Comparison of ENCODE assay signal across 27 cellular contexts in genomic region chr4:66193487-66193886, GRCh38.
"Had no signal": no experiment of that assay in that cellular context is flagged by ENCODE, and none has a peak within 500 bp of the region (broad histone marks: within the 10 kb centered on the region; RNA-seq: fewer than 3 reads in every experiment).

No MANE protein-coding gene starts in this region.

- ATAC-seq: naive thymus-derived CD8-positive, alpha-beta T cell; natural killer cell treated with Interleukin-12 subunit alpha and Interleukin-12 subunit beta and Interleukin-15 and Interleukin-18, amount 100 ng/mL, for 72 hours; psoas muscle; right cardiac atrium; right lobe of liver; stimulated activated effector memory CD8-positive, alpha-beta T cell treated with anti-CD3 and anti-CD28 coated beads, Interleukin-12 subunit alpha, Interleukin-12 subunit beta, amount 100 ng/mL, for 72 hours; stimulated activated naive B cell treated with anti-CD40 and anti-IgM and Interleukin-4, amounts not matched to agents 10 μg/mL and 1 μg/mL and 100 μg/mL, for 72 hours had no signal

- DNase-seq: naive thymus-derived CD8-positive, alpha-beta T cell; nephron progenitor cell; occipital lobe; ovary; posterior cingulate gyrus; psoas muscle; right cardiac atrium; right lobe of liver; sigmoid colon; small intestine; stimulated activated CD4-positive, alpha-beta T cell treated with anti-CD3 and anti-CD28 coated beads, Interleukin-15, amount 100 ng/mL, for 24 hours; stimulated activated CD4-positive, alpha-beta T cell treated with anti-CD3 and anti-CD28 coated beads, Interleukin-2, amount 100 ng/mL, for 24 hours; stimulated activated CD4-positive, alpha-beta T cell treated with anti-CD3 and anti-CD28 coated beads, Interleukin-2, amount 100 ng/mL, for 48 hours; stimulated activated CD4-positive, alpha-beta T cell treated with anti-CD3 and anti-CD28 coated beads, Interleukin-4, amount 100 ng/mL, for 24 hours; stimulated activated naive B cell treated with anti-CD40 and anti-IgM and Interleukin-4, amounts not matched to agents 10 μg/mL and 1 μg/mL and 100 μg/mL, for 72 hours; stimulated activated naive CD4-positive, alpha-beta T cell treated with Interleukin-2 at 50 U/mL for 16 hours; stomach; thyroid gland; trophoblast cell; upper lobe of left lung had no signal

- H3K4me3 ChIP-seq: neural progenitor cell, ovary, psoas muscle, right lobe of liver, sigmoid colon, stomach, thoracic aorta, thyroid gland, tibial nerve, upper lobe of left lung, vagina had no signal

- H3K27ac ChIP-seq: neural progenitor cell, ovary, parathyroid adenoma, psoas muscle, right lobe of liver, sigmoid colon, stomach, thoracic aorta, thyroid gland, tibial nerve, upper lobe of left lung, vagina had no signal

- H3K9me3 ChIP-seq: ovary, psoas muscle, right lobe of liver, sigmoid colon, stomach, thoracic aorta, thyroid gland, tibial nerve, upper lobe of left lung, vagina had no signal

- H3K36me3 ChIP-seq: neural progenitor cell, ovary, right lobe of liver, sigmoid colon, stomach, thoracic aorta, thyroid gland, tibial nerve, upper lobe of left lung, vagina had no signal

- H3K27me3 ChIP-seq: neural progenitor cell, ovary, right lobe of liver, sigmoid colon, stomach, thyroid gland, tibial nerve, upper lobe of left lung, vagina had no signal

- H3K4me1 ChIP-seq: neural progenitor cell, parathyroid adenoma, psoas muscle, right lobe of liver, sigmoid colon, stomach, thyroid gland, tibial nerve, upper lobe of left lung, vagina had no signal
